Comparison of ENCODE assay signal across 9 cellular contexts in the genomic region with DNA sequence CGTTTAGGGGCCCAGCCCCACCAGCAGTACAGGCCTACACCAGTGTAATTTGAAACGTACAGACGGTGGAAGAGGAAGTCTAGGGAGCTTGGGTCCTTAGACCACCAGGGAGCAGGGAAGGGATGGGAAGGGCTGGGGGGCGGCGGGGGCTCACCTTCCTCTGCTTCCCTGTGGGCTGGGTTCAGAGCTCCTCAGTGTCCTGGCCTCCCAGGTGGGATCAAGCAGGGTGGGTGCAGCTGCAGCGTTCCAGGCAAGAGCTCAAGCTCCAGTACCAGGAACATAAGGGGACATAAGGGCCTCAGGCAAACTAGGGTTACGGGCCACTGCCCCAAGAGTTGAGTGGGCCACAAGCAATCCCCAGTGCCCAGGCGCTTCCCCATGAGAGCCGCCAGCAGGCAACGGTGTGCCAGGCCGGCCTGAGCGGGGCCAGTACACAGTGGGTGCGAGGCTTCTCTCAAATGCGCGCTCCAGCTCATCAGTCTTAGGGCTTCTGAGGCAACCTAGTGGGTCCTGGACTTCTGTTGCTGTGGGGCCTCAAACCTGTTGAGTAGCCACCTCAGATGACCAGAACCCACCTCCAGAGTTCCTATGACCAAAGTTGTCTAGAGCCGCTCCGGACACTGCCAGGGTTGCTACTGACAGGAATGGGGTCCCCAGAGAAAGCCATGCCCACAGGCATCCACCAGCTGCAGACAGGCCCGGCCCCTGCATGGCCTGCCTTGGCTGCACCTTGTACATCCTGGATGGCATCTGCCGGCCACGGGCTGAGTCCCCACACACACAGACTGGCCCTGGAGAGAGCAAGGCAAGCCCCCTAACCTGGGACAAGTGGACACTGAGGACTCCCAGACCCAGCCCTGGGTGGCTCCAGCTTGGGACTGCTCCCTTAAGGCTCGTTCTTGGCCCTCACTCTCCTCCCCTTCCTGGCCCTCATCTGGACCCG. TPM values are rescaled to one million over a fixed set of nuclear protein-coding genes. Genes with fewer than 3 reads are reported as not detected.
DNase-seq lines count a peak whose midpoint lies in the region; ATAC-seq and TF ChIP-seq lines count a peak whose summit lies in the region.
"Had no signal": no experiment of that assay in that cellular context is flagged by ENCODE, and none has a peak within 500 bp of the region (broad histone marks: within the 10 kb centered on the region; RNA-seq: fewer than 3 reads in every experiment).

No MANE protein-coding gene starts in this region.

- H3K9me3 Mint-ChIP-seq in activated naive CD4-positive, alpha-beta T cell treated with anti-CD3 and anti-CD28 coated beads for 36 hours, result no peaks in the 10 kb centered on the region

- intact Hi-C loops in activated naive CD4-positive, alpha-beta T cell treated with anti-CD3 and anti-CD28 coated beads for 36 hours (cut with micrococcal nuclease), result loop anchor here (1.0 to 2.0 kb wide), 2 partner anchors 20 to 22 kb away; a partner anchor contains a TSS
- intact Hi-C loops in cardiac septum (cut with DNase I), result no loop called here

- H4K20me1 ChIP-seq in OCI-LY1 (ENCODE audit: insufficient read depth, low read length), result no peaks in the 10 kb centered on the region

- H3K9ac ChIP-seq in OCI-LY1 (ENCODE audit: low read length), result peak overlapping the region; percentile 29; the same call in 1 of the 2 replicates

- H3K4me1 ChIP-seq in OCI-LY1 (ENCODE audit: insufficient read depth, low read length, severe bottlenecking) (peaks cover 17% of the 10 kb centered on the region), thymus (ENCODE audit: control insufficient read depth, insufficient read depth, low read length) (peaks cover 14% of the 10 kb centered on the region)

- peaks cover 11% of the 10 kb centered on the region for H3K36me3 Mint-ChIP-seq in activated naive CD4-positive, alpha-beta T cell treated with anti-CD3 and anti-CD28 coated beads for 36 hours (ENCODE audit: low read depth)

- no peaks in the 10 kb centered on the region for H3K79me2 ChIP-seq in OCI-LY1 (ENCODE audit: insufficient read depth, low read length)

- no peaks in the 10 kb centered on the region for H3K27me3 Mint-ChIP-seq in activated naive CD4-positive, alpha-beta T cell treated with anti-CD3 and anti-CD28 coated beads for 36 hours (ENCODE audit: low read depth)

- H3K4me3 Mint-ChIP-seq in activated naive CD4-positive, alpha-beta T cell treated with anti-CD3 and anti-CD28 coated beads for 36 hours, result peak overlapping the region; percentile 49

- H3K9me3 ChIP-seq in OCI-LY1 (ENCODE audit: low read length) (no peaks in the 10 kb centered on the region), thymus (ENCODE audit: control insufficient read depth) (no peaks in the 10 kb centered on the region)

- peaks cover 11% of the 10 kb centered on the region for H3K4me1 Mint-ChIP-seq in activated naive CD4-positive, alpha-beta T cell treated with anti-CD3 and anti-CD28 coated beads for 36 hours (ENCODE audit: low read depth)

- 91% methylated on average over 22 of the region's 22 CpGs for WGBS in thymus

- H3K36me3 ChIP-seq in OCI-LY1 (ENCODE audit: insufficient read depth, low read length) (peaks cover 21% of the 10 kb centered on the region), thymus (ENCODE audit: control insufficient read depth, insufficient read depth) (peaks cover 13% of the 10 kb centered on the region)

- H3K4me3 ChIP-seq in OCI-LY1 (ENCODE audit: low read depth, low read length, poor library complexity, severe bottlenecking) (peak overlapping the region; percentile 42), thymus (ENCODE audit: low read length) (no peak overlapping the region)

- H3K4me2 ChIP-seq in OCI-LY1 (ENCODE audit: low read length), result peak overlapping the region; percentile 63

- H3K27ac Mint-ChIP-seq in activated naive CD4-positive, alpha-beta T cell treated with anti-CD3 and anti-CD28 coated beads for 36 hours, result no peak overlapping the region

- no peak for DNase-seq in activated naive CD4-positive, alpha-beta T cell treated with anti-CD3 and anti-CD28 coated beads for 36 hours
- no peak for DNase-seq in activated naive CD4-positive, alpha-beta T cell (lab: John Stamatoyannopoulos, UW)
- DNase-seq in islet precursor cell, result peak; percentile 42
- DNase-seq in cardiac septum (ENCODE audit: low spot score), result no peak
- DNase-seq: amygdala had no signal

- ATAC-seq in GM18502 (IDR thresholded peaks at IDR 0.05; ENCODE audit: poor library complexity, unreplicated experiment) (no peak), GM19463 (IDR thresholded peaks at IDR 0.05; ENCODE audit: unreplicated experiment) (no peak)

- no peaks in the 10 kb centered on the region for H3F3A ChIP-seq in OCI-LY1 (ENCODE audit: insufficient read depth, low read length)

- no peak overlapping the region for H2AFZ ChIP-seq in OCI-LY1 (ENCODE audit: low read length)

- no peaks in the 10 kb centered on the region for H3K9me2 ChIP-seq in OCI-LY1 (ENCODE audit: low read depth, low read length)

- CTCF ChIA-PET in activated naive CD4-positive, alpha-beta T cell treated with anti-CD3 and anti-CD28 coated beads for 36 hours (lab: Charles Lee), result no interaction called here

- H3K27ac ChIP-seq in OCI-LY1 (ENCODE audit: low read depth, low read length, poor library complexity, severe bottlenecking) (no peak overlapping the region), thymus (ENCODE audit: low read depth) (peak overlapping the region; percentile 42)

- TF ChIP-seq CTCF in OCI-LY1 (IDR thresholded peaks at IDR 0.05; ENCODE audit: low read length), result no peak

- H3K27me3 ChIP-seq in OCI-LY1 (ENCODE audit: insufficient read depth, low read length) (no peaks in the 10 kb centered on the region), thymus (ENCODE audit: control insufficient read depth, insufficient read depth) (no peaks in the 10 kb centered on the region)

RNA-seq across cellular contexts. Expression of a gene that starts 5.2 kb away (rescaled TPM):
- total RNA-seq in activated naive CD4-positive, alpha-beta T cell treated with anti-CD3 and anti-CD28 coated beads for 36 hours, result 1 to 10 TPM; 3.3 to 4.2 TPM
- 7.5 TPM for polyA plus RNA-seq in thymus
- total RNA-seq in cardiac septum, result 10.6 TPM

RNA-seq across cellular contexts. Expression of a gene that starts 19.2 kb away (rescaled TPM):
- 10 to 100 TPM; 25.0 to 27.3 TPM for total RNA-seq in activated naive CD4-positive, alpha-beta T cell treated with anti-CD3 and anti-CD28 coated beads for 36 hours
- polyA plus RNA-seq in thymus, result 10.0 TPM
- total RNA-seq in cardiac septum, result 15.2 TPM

RNA-seq across cellular contexts. Expression of a gene that starts 22.5 kb away (rescaled TPM):
- 10 to 100 TPM; 17.3 to 19.9 TPM for total RNA-seq in activated naive CD4-positive, alpha-beta T cell treated with anti-CD3 and anti-CD28 coated beads for 36 hours
- polyA plus RNA-seq in thymus, result 7.3 TPM
- total RNA-seq in cardiac septum, result 10.7 TPM

RNA-seq across cellular contexts. Expression of a gene that starts 31.3 kb away (rescaled TPM):
- 1 to 10 TPM; 7.7 to 8.5 TPM for total RNA-seq in activated naive CD4-positive, alpha-beta T cell treated with anti-CD3 and anti-CD28 coated beads for 36 hours
- polyA plus RNA-seq in thymus, result 14.1 TPM
- 25.6 TPM for total RNA-seq in cardiac septum
